20 cellular contexts compared by ENCODE assay signal in the genomic region with DNA sequence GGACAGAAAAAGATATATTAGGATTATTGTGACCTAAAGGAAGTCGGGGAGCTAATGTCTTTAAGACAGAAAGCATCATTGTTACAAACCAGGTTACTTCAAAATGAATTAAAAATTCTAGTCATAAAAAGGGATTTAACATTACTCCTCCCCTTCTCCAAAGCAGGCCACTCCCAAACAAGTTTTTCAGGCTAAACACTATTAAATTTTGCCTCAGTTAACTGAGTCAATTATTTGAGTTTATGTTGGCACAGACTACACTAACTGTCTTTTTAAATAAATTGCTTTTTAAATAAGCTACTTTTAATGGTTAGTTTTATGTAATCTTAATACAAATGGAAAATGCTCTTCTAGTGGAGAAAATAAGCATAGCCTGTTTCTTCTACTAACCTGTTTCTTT.
A peak's percentile ranks its signal among the peaks of the same experiment; 100 is the strongest.
DNase-seq lines count a peak whose midpoint lies in the region; ATAC-seq, FAIRE-seq and TF ChIP-seq lines count a peak whose summit lies in the region.
"Had no signal": no experiment of that assay in that cellular context is flagged by ENCODE, and none has a peak within 500 bp of the region (broad histone marks: within the 10 kb centered on the region; RNA-seq: fewer than 3 reads in every experiment).

No MANE protein-coding gene starts in this region.

- DNase-seq in NCI-H748 (lab: John Stamatoyannopoulos, UW; ENCODE audit: unreplicated experiment) (peak; percentile 5), NCI-H748 treated with DMSO at 0.1 percent for 48 hours (lab: John Stamatoyannopoulos, UW) (no peak), bronchial epithelial cell (ENCODE audit: low read depth) (peak; percentile 8), left ventricle myocardium inferior (no peak), inferior parietal cortex (ENCODE audit: extremely low spot score) (no peak)
- DNase-seq: BE2C; C1 segment of cervical spinal cord; Caco-2; CD4-positive, alpha-beta T cell; GDM1; H7; HFFc6 had no signal

- peaks cover 22% of the 10 kb centered on the region for H3K9me3 ChIP-seq in left ventricle myocardium inferior (replicated peaks)
- H3K9me3 ChIP-seq: BE2C had no signal

- no peak for ATAC-seq in HG03565 (IDR thresholded peaks at IDR 0.05; ENCODE audit: unreplicated experiment)
- ATAC-seq: GM23338, HCT116 had no signal

- H3K4me3 ChIP-seq in bronchial epithelial cell (ENCODE audit: low read depth, low read length) (no peak overlapping the region), left ventricle myocardium inferior (no peak overlapping the region)
- H3K4me3 ChIP-seq: GM23338 had no signal

- H3K4me1 ChIP-seq in left ventricle myocardium inferior = no peaks in the 10 kb centered on the region
- H3K4me1 ChIP-seq: BE2C, Caco-2 had no signal

- H3K27me3 ChIP-seq in bronchial epithelial cell (ENCODE audit: control insufficient read depth, insufficient read depth, low read length) = no peaks in the 10 kb centered on the region
- no peaks in the 10 kb centered on the region for H3K27me3 ChIP-seq in left ventricle myocardium inferior (ENCODE audit: low read depth)
- H3K27me3 ChIP-seq: BE2C had no signal

- no peak overlapping the region for H3K27ac ChIP-seq in left ventricle myocardium inferior (replicated peaks)
- H3K27ac ChIP-seq: 22Rv1 had no signal

- TF ChIP-seq CTCF in bronchial epithelial cell (IDR thresholded peaks at IDR 0.05; ENCODE audit: insufficient read depth, low read length, severe bottlenecking) (no peak), left ventricle myocardium inferior (IDR thresholded peaks at IDR 0.05; ENCODE audit: borderline replicate concordance) (no peak)

- FAIRE-seq in bronchial epithelial cell (lab: Jason Lieb, UNC) (no peak), islet of Langerhans (lab: Jason Lieb, UNC) (peak; percentile 85)
- FAIRE-seq: D721Med, GM12892, GM18507 had no signal

- intact Hi-C loops in left ventricle myocardium inferior (cut with micrococcal nuclease) = no loop called here

- H3K36me3 ChIP-seq in bronchial epithelial cell (ENCODE audit: control insufficient read depth, insufficient read depth, low read length) (no peaks in the 10 kb centered on the region), left ventricle myocardium inferior (no peaks in the 10 kb centered on the region)
- H3K36me3 ChIP-seq: BE2C had no signal

Comparison
In these comparisons a context has a peak if more than half of its experiments do, and no peak if none do; other contexts are left out.
1. DNase-seq: peak in NCI-H748 (single experiment) and bronchial epithelial cell (single experiment); none in NCI-H748 treated with DMSO at 0.1 percent for 48 hours (single experiment), left ventricle myocardium inferior (single experiment) and inferior parietal cortex (single experiment).